ENCODE assay signal across 20 cellular contexts in the genomic region with DNA sequence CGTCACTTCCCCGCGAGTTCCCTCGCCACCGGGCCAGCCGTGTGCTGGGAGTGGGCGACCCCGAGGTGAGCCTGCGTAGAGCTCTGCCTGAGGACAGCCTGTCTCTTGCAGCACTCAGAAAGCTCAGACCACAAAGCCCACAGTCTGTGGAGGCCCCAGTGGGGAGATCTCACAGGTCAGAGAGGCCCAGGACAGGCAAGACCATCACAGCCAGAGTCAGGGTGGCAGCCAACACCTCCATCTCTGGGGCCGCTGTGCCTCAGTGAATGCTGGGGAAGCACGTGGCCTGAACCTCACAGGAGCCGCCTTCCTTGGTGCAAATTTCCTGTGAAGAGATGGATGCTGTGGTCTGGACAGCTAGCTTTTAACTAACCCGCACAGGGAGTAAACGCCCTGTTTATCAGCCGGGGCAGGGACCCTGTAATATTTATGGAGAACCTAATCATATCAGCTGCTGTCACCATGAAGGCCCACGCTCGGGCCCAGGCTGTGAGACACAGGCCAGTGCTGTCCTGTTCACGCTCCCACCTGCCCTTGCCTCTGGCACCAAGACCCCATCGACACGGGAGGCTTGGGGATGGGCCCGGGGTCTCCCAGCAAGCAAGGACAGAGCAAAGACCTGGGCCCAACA.
"Had no signal": no experiment of that assay in that cellular context is flagged by ENCODE, and none has a peak within 500 bp of the region (broad histone marks: within the 10 kb centered on the region; RNA-seq: fewer than 3 reads in every experiment).

No MANE protein-coding gene starts in this region.

- H3K27ac Mint-ChIP-seq: activated CD4-positive, alpha-beta memory T cell treated with anti-CD3 and anti-CD28 coated beads, Interleukin-2, amount 10 ng/mL, durations not matched to agents 7 days and 5 days; activated CD4-positive, alpha-beta T cell treated with anti-CD3 and anti-CD28 coated beads for 36 hours; activated naive CD4-positive, alpha-beta T cell treated with anti-CD3 and anti-CD28 coated beads, Interleukin-2, amount 50 U/mL, for 72 hours; effector memory CD8-positive, alpha-beta T cell; T-cell had no signal

- DNase-seq: activated CD4-positive, alpha-beta memory T cell treated with anti-CD3 and anti-CD28 coated beads, Interleukin-2, amount 10 ng/mL, durations not matched to agents 7 days and 5 days; activated CD4-positive, alpha-beta T cell treated with anti-CD3 and anti-CD28 coated beads for 36 hours; activated effector memory CD4-positive, alpha-beta T cell treated with anti-CD3 and anti-CD28 coated beads, Interleukin-2, amount 50 U/mL, for 16 hours; activated T-cell treated with anti-CD3 and anti-CD28 coated beads, Interleukin-2, amount 50 U/mL, for 48 hours; amniotic stem cell; brain microvascular endothelial cell; cerebellar nuclear complex; dermis blood vessel endothelial cell; effector memory CD8-positive, alpha-beta T cell; gastrocnemius medialis; stimulated activated CD4-positive, alpha-beta T cell treated with anti-CD3 and anti-CD28 coated beads, Interleukin-15, amount 100 ng/mL, for 24 hours; stimulated activated CD4-positive, alpha-beta T cell treated with anti-CD3 and anti-CD28 coated beads, Interleukin-4, amount 100 ng/mL, for 1 hour; stimulated activated naive CD4-positive, alpha-beta T cell; T-cell; T-helper 9 cell; transverse colon; WERI-Rb-1 had no signal

- H3K9me3 ChIP-seq: gastrocnemius medialis, heart left ventricle, transverse colon had no signal

- H3K36me3 Mint-ChIP-seq: activated naive CD4-positive, alpha-beta T cell treated with anti-CD3 and anti-CD28 coated beads, Interleukin-2, amount 50 U/mL, for 72 hours had no signal

- H3K4me3 ChIP-seq: gastrocnemius medialis, heart left ventricle, transverse colon had no signal

- H3K4me1 ChIP-seq: gastrocnemius medialis had no signal

- H3K27me3 Mint-ChIP-seq: activated CD4-positive, alpha-beta memory T cell treated with anti-CD3 and anti-CD28 coated beads, Interleukin-2, amount 10 ng/mL, durations not matched to agents 7 days and 5 days; activated CD4-positive, alpha-beta T cell treated with anti-CD3 and anti-CD28 coated beads for 36 hours; T-cell had no signal

- H3K9me3 Mint-ChIP-seq: activated CD4-positive, alpha-beta memory T cell treated with anti-CD3 and anti-CD28 coated beads, Interleukin-2, amount 10 ng/mL, durations not matched to agents 7 days and 5 days; activated naive CD4-positive, alpha-beta T cell treated with anti-CD3 and anti-CD28 coated beads, Interleukin-2, amount 50 U/mL, for 72 hours; effector memory CD8-positive, alpha-beta T cell; T-cell had no signal

- H3K4me3 Mint-ChIP-seq: activated CD4-positive, alpha-beta memory T cell treated with anti-CD3 and anti-CD28 coated beads, Interleukin-2, amount 10 ng/mL, durations not matched to agents 7 days and 5 days; activated CD4-positive, alpha-beta T cell treated with anti-CD3 and anti-CD28 coated beads for 36 hours; effector memory CD8-positive, alpha-beta T cell; T-cell had no signal

- H3K27me3 ChIP-seq: brain microvascular endothelial cell, gastrocnemius medialis, heart left ventricle, transverse colon had no signal

- H3K4me1 Mint-ChIP-seq: activated CD4-positive, alpha-beta memory T cell treated with anti-CD3 and anti-CD28 coated beads, Interleukin-2, amount 10 ng/mL, durations not matched to agents 7 days and 5 days; activated CD4-positive, alpha-beta T cell treated with anti-CD3 and anti-CD28 coated beads for 36 hours; T-cell had no signal

- H3K27ac ChIP-seq: brain microvascular endothelial cell, epithelial cell of prostate, gastrocnemius medialis, heart left ventricle, transverse colon, WERI-Rb-1 had no signal

- ATAC-seq: activated CD4-positive, alpha-beta T cell treated with anti-CD3 and anti-CD28 coated beads for 36 hours; activated naive CD4-positive, alpha-beta T cell treated with anti-CD3 and anti-CD28 coated beads, Interleukin-2, amount 50 U/mL, for 72 hours; effector memory CD8-positive, alpha-beta T cell; gastrocnemius medialis; T-cell had no signal
